ENCODE assay signal across 1 cellular context in the genomic region with DNA sequence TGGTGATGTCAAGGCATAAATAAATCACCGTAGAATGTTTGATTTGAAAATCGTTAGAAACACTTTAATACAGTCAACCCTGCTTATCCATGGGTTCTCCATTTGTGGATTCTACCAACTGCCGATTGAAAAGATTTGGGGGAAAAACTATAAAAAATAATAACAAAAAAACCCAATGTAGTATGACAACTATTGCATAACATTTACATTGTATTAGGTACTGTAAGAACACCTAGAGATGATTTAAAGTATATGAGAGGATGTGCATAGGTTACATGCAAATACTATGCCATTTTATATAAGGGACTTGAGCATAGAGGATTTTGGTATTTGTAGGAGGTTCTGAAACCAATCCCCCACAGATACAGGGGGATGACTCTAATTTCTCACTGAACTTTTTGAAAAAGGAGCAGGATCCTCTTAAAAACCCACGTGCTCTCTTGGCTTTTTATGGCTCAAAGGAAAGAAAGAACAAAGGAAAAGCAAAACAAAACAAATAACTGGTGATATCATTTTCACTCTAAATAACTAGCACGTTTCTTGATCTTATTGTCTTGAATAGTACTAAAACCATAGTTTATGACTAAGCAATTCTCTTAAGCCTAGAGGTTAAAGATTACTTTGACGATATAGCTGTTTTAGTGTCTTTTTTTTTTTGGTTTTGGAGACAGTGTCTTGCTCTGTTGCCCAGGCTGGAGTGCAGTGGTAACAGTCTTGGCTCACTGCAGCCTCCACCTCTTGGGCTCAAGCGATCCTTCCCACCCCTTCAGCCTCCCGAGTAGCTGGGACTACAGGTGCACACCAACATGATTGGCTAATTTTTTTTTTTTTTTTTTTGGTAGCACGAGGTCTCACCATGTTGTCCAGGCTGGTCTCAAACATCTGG.
TF ChIP-seq lines count a peak whose summit lies in the region.

No MANE protein-coding gene starts in this region.

TF ChIP-seq in K562, 482 proteins besides CTCF, POLR2A, EP300 and RAD21 (continued from another document):
- TF ChIP-seq BCL6 (CRISPR knock-in tag; IDR thresholded peaks at IDR 0.05) = no peak
- TF ChIP-seq, protein P1, sequence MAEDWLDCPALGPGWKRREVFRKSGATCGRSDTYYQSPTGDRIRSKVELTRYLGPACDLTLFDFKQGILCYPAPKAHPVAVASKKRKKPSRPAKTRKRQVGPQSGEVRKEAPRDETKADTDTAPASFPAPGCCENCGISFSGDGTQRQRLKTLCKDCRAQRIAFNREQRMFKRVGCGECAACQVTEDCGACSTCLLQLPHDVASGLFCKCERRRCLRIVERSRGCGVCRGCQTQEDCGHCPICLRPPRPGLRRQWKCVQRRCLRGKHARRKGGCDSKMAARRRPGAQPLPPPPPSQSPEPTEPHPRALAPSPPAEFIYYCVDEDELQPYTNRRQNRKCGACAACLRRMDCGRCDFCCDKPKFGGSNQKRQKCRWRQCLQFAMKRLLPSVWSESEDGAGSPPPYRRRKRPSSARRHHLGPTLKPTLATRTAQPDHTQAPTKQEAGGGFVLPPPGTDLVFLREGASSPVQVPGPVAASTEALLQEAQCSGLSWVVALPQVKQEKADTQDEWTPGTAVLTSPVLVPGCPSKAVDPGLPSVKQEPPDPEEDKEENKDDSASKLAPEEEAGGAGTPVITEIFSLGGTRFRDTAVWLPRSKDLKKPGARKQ (CRISPR knock-in tag; IDR thresholded peaks at IDR 0.05) = no peak
- no peak for TF ChIP-seq ZNF717 (CRISPR knock-in tag; IDR thresholded peaks at IDR 0.05)
- TF ChIP-seq SMARCA5 (IDR thresholded peaks at IDR 0.05) = peak; percentile 72; the same call in 1 of the 2 replicates
- TF ChIP-seq ZNF316 (IDR thresholded peaks at IDR 0.05) = peak; percentile 62
- no peak for TF ChIP-seq BMI1 (IDR thresholded peaks at IDR 0.05; ENCODE audit: low read length)
- no peak for TF ChIP-seq ZNF695 (CRISPR knock-in tag; IDR thresholded peaks at IDR 0.05)
- no peak for TF ChIP-seq TRIM28 (IDR thresholded peaks at IDR 0.05)
- no peak for TF ChIP-seq COPS2 (conservative IDR thresholded peaks at IDR 0.05)
- TF ChIP-seq, protein P2, sequence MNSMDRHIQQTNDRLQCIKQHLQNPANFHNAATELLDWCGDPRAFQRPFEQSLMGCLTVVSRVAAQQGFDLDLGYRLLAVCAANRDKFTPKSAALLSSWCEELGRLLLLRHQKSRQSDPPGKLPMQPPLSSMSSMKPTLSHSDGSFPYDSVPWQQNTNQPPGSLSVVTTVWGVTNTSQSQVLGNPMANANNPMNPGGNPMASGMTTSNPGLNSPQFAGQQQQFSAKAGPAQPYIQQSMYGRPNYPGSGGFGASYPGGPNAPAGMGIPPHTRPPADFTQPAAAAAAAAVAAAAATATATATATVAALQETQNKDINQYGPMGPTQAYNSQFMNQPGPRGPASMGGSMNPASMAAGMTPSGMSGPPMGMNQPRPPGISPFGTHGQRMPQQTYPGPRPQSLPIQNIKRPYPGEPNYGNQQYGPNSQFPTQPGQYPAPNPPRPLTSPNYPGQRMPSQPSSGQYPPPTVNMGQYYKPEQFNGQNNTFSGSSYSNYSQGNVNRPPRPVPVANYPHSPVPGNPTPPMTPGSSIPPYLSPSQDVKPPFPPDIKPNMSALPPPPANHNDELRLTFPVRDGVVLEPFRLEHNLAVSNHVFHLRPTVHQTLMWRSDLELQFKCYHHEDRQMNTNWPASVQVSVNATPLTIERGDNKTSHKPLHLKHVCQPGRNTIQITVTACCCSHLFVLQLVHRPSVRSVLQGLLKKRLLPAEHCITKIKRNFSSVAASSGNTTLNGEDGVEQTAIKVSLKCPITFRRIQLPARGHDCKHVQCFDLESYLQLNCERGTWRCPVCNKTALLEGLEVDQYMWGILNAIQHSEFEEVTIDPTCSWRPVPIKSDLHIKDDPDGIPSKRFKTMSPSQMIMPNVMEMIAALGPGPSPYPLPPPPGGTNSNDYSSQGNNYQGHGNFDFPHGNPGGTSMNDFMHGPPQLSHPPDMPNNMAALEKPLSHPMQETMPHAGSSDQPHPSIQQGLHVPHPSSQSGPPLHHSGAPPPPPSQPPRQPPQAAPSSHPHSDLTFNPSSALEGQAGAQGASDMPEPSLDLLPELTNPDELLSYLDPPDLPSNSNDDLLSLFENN (IDR thresholded peaks at IDR 0.05; ENCODE audit: low read depth in 2 of 2, low read length in 2 of 2) = no peak
- TF ChIP-seq NUFIP1 (IDR thresholded peaks at IDR 0.05; ENCODE audit: partially characterized antibody) = no peak
- no peak for TF ChIP-seq HMG20B (CRISPR knock-in tag; IDR thresholded peaks at IDR 0.05)
- TF ChIP-seq MYBL2 (IDR thresholded peaks at IDR 0.05; ENCODE audit: low read depth) = no peak
- no peak for TF ChIP-seq MYBL2 (CRISPR knock-in tag; IDR thresholded peaks at IDR 0.05; ENCODE audit: borderline replicate concordance)
- no peak for TF ChIP-seq BRF1 (IDR thresholded peaks at IDR 0.05; ENCODE audit: borderline replicate concordance, extremely low read depth, insufficient read length)
- no peak for TF ChIP-seq KDM5B (IDR thresholded peaks at IDR 0.05; ENCODE audit: insufficient replicate concordance, low read depth, low read length)
- TF ChIP-seq TBP (optimal IDR thresholded peaks at IDR 0.05; ENCODE audit: low read depth, low read length) = no peak
- no peak for TF ChIP-seq PHF8 (IDR thresholded peaks at IDR 0.05; ENCODE audit: borderline replicate concordance, low read length)
- no peak for TF ChIP-seq JUNB (CRISPR knock-in tag; conservative IDR thresholded peaks at IDR 0.05)
- TF ChIP-seq PCBP2 (IDR thresholded peaks at IDR 0.05; ENCODE audit: low read depth, low read length, poor library complexity, severe bottlenecking) = no peak
- TF ChIP-seq, protein P3, sequence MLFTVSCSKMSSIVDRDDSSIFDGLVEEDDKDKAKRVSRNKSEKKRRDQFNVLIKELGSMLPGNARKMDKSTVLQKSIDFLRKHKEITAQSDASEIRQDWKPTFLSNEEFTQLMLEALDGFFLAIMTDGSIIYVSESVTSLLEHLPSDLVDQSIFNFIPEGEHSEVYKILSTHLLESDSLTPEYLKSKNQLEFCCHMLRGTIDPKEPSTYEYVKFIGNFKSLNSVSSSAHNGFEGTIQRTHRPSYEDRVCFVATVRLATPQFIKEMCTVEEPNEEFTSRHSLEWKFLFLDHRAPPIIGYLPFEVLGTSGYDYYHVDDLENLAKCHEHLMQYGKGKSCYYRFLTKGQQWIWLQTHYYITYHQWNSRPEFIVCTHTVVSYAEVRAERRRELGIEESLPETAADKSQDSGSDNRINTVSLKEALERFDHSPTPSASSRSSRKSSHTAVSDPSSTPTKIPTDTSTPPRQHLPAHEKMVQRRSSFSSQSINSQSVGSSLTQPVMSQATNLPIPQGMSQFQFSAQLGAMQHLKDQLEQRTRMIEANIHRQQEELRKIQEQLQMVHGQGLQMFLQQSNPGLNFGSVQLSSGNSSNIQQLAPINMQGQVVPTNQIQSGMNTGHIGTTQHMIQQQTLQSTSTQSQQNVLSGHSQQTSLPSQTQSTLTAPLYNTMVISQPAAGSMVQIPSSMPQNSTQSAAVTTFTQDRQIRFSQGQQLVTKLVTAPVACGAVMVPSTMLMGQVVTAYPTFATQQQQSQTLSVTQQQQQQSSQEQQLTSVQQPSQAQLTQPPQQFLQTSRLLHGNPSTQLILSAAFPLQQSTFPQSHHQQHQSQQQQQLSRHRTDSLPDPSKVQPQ (CRISPR knock-in tag; IDR thresholded peaks at IDR 0.05; ENCODE audit: borderline replicate concordance) = no peak
- TF ChIP-seq ZSCAN29 (IDR thresholded peaks at IDR 0.05) = no peak
- TF ChIP-seq, protein P4, sequence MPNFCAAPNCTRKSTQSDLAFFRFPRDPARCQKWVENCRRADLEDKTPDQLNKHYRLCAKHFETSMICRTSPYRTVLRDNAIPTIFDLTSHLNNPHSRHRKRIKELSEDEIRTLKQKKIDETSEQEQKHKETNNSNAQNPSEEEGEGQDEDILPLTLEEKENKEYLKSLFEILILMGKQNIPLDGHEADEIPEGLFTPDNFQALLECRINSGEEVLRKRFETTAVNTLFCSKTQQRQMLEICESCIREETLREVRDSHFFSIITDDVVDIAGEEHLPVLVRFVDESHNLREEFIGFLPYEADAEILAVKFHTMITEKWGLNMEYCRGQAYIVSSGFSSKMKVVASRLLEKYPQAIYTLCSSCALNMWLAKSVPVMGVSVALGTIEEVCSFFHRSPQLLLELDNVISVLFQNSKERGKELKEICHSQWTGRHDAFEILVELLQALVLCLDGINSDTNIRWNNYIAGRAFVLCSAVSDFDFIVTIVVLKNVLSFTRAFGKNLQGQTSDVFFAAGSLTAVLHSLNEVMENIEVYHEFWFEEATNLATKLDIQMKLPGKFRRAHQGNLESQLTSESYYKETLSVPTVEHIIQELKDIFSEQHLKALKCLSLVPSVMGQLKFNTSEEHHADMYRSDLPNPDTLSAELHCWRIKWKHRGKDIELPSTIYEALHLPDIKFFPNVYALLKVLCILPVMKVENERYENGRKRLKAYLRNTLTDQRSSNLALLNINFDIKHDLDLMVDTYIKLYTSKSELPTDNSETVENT (CRISPR knock-in tag; IDR thresholded peaks at IDR 0.05) = no peak
- no peak for TF ChIP-seq POLR2AphosphoS5 (IDR thresholded peaks at IDR 0.05; ENCODE audit: control insufficient read depth, insufficient read depth, low read depth, low read length)
- no peak for TF ChIP-seq ZFP30 (CRISPR knock-in tag; IDR thresholded peaks at IDR 0.05; ENCODE audit: borderline replicate concordance)
- TF ChIP-seq CHD4 (IDR thresholded peaks at IDR 0.05; ENCODE audit: insufficient read depth, insufficient replicate concordance, low read depth, low read length, poor library complexity, severe bottlenecking) = no peak
- TF ChIP-seq STAT5A (IDR thresholded peaks at IDR 0.05; ENCODE audit: borderline replicate concordance, low read length) = no peak
- peak; percentile 39; the same call in 1 of the 2 replicates for TF ChIP-seq MAFG (tag; conservative IDR thresholded peaks at IDR 0.05)
